24 cellular contexts compared by ENCODE assay signal in the genomic region with DNA sequence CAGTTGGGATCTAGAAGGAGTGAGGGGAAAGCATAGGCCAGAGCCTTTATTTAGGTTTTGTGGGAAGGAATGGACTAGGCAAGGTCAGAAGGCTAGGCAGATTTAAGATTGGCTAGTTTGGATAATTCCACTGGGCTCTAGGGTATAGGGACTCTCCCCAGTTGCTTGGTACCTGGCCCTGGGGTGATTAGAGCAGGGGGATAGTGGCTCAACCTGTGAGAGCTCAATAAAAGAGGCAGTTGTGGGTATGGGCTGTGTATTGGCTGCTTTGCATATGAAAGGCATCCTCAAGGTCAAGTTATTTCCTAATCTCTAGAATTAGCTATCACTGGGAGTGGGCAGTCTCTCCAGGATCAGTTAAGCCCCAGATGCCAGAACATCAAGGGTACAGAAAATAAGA.
"Had no signal": no experiment of that assay in that cellular context is flagged by ENCODE, and none has a peak within 500 bp of the region (broad histone marks: within the 10 kb centered on the region; RNA-seq: fewer than 3 reads in every experiment).

No MANE protein-coding gene starts in this region.

- H3K4me2 ChIP-seq: KMS-11, SK-N-SH had no signal

- DNase-seq: Kasumi-1, MM.1S, NCI-H1092 treated with DMSO at 0.1 percent for 48 hours, NCI-H1436, NCI-H187, NCI-H2029, NCI-H2081 treated with DMSO at 0.1 percent for 48 hours, NCI-H2171, NCI-H226, NCI-H446, NCI-H510A, NCI-H524 treated with DMSO at 0.1 percent for 48 hours, NCI-H69, NCI-H774, PC-3, SHP77, SK-N-SH had no signal

- H3K27ac ChIP-seq: HL-60, KMS-11, RWPE1 had no signal

- H3K9ac ChIP-seq: KMS-11, SK-N-SH had no signal

- H3K36me3 Mint-ChIP-seq: IgD-negative memory B cell had no signal

- ATAC-seq: K562, Panc1, PC-3 had no signal

- H3K4me3 Mint-ChIP-seq: IgD-negative memory B cell had no signal

- H3K27me3 Mint-ChIP-seq: IgD-negative memory B cell had no signal

- H3K9me3 ChIP-seq: SK-N-SH had no signal

- FAIRE-seq: HTR-8/SVneo, K562 had no signal

- H3K4me3 ChIP-seq: K562 had no signal

- H3K27ac Mint-ChIP-seq: IgD-negative memory B cell had no signal
